In the genomic region with DNA sequence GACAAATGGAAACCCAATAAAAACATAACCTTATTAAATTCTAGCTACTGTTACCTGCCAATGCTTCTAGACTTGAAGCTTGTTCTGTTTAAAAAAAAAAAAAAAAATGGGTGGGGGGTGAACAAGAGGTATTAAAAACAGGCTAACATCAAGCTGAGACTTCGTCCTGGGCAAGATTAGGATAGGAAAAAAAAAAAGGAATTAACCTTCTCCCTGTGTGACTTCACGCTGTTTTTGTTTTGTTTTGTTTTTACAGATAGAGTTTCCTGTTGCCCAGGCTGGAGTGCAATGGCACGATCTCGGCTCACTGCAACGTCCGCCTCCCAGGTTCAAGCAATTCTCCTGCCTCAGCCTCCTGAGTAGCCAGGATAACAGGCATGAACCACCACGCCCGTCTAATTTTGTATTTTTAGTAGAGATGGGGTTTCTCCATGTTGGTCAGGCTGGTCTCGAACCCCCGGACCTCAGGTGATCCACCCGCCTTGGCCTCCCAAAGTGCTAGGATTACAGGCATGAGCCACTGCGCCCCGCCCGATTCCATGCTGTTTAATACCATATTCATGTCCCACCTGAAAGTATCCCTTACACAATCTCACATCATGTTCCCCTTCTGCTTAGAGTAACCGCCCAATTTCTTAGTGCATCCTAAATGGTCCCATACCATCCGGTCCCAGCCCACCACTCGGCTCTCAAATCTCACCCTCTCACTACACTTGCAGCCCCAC, we compare ENCODE assay signal across 12 cellular contexts. TPM values are rescaled to one million over a fixed set of nuclear protein-coding genes. Genes with fewer than 3 reads are reported as not detected.
DNase-seq lines count a peak whose midpoint lies in the region; ATAC-seq and TF ChIP-seq lines count a peak whose summit lies in the region.
"Had no signal": no experiment of that assay in that cellular context is flagged by ENCODE, and none has a peak within 500 bp of the region (broad histone marks: within the 10 kb centered on the region; RNA-seq: fewer than 3 reads in every experiment).

No MANE protein-coding gene starts in this region.

- no peak for TF ChIP-seq EP300 in gastroesophageal sphincter (IDR thresholded peaks at IDR 0.05)

- ATAC-seq in activated CD4-positive, alpha-beta T cell treated with anti-CD3 and anti-CD28 coated beads for 36 hours, result no peak
- ATAC-seq in T-cell (replicated peaks in 1 of 4), result no peak
- no peak for ATAC-seq in gastroesophageal sphincter
- no peak for ATAC-seq in GM18868 (IDR thresholded peaks at IDR 0.05; ENCODE audit: unreplicated experiment)

- no peaks in the 10 kb centered on the region for H3K9me3 Mint-ChIP-seq in activated CD4-positive, alpha-beta T cell treated with anti-CD3 and anti-CD28 coated beads for 36 hours (ENCODE audit: low read depth)
- H3K9me3 Mint-ChIP-seq in T-cell, result no peaks in the 10 kb centered on the region

- H3K4me3 ChIP-seq in gastroesophageal sphincter (peak overlapping the region; percentile 68 to 84), skin epidermis (peak overlapping the region in 4 of 7 experiments; percentile 9 to 88 (median 76)), thyroid gland (replicated peaks in 1 of 3) (no peak overlapping the region)

- no peaks in the 10 kb centered on the region for H3K36me3 ChIP-seq in gastroesophageal sphincter
- H3K36me3 ChIP-seq in thyroid gland, result no peaks in the 10 kb centered on the region

- no peak for TF ChIP-seq CTCF in gastroesophageal sphincter (IDR thresholded peaks at IDR 0.05)
- no peak for TF ChIP-seq CTCF in thyroid gland (IDR thresholded peaks at IDR 0.05)

- H3K36me3 Mint-ChIP-seq in activated CD4-positive, alpha-beta T cell treated with anti-CD3 and anti-CD28 coated beads for 36 hours (ENCODE audit: low read depth), result peaks cover 5% of the 10 kb centered on the region
- no peaks in the 10 kb centered on the region for H3K36me3 Mint-ChIP-seq in T-cell

- POLR2A ChIA-PET in activated CD4-positive, alpha-beta T cell treated with anti-CD3 and anti-CD28 coated beads for 36 hours (lab: Charles Lee), result no interaction called here
- POLR2A ChIA-PET in T-cell (lab: Charles Lee), result interaction anchor here in 1 of 2 donors (0.5 kb wide), 1 partner anchor 361 kb away, joined by 3 read pairs; no protein-coding TSS in a partner anchor

- H3K27ac Mint-ChIP-seq in activated CD4-positive, alpha-beta T cell treated with anti-CD3 and anti-CD28 coated beads for 36 hours, result no peak overlapping the region
- no peak overlapping the region for H3K27ac Mint-ChIP-seq in T-cell

- DNase-seq in activated CD4-positive, alpha-beta T cell treated with anti-CD3 and anti-CD28 coated beads for 36 hours, result no peak
- no peak for DNase-seq in activated CD4-positive, alpha-beta T cell treated with anti-CD3 and anti-CD28 coated beads, Interleukin-2, amount 50 U/mL, for 1 hour
- DNase-seq in T-cell (no peak), GM03348 (ENCODE audit: low spot score) (no peak), thyroid gland (no peak)
- DNase-seq: activated CD4-positive, CD25-positive, alpha-beta regulatory T cell; amygdala; NCI-H526 had no signal

- H3K4me3 Mint-ChIP-seq in activated CD4-positive, alpha-beta T cell treated with anti-CD3 and anti-CD28 coated beads for 36 hours, result peak overlapping the region; percentile 28
- peak overlapping the region in 2 of 3 donors; percentile 17 to 25 for H3K4me3 Mint-ChIP-seq in T-cell

- peaks cover 28% of the 10 kb centered on the region for H3K4me1 Mint-ChIP-seq in activated CD4-positive, alpha-beta T cell treated with anti-CD3 and anti-CD28 coated beads for 36 hours
- peaks cover 22 to 25% (median 24%) of the 10 kb centered on the region in 3 donors for H3K4me1 Mint-ChIP-seq in T-cell

- H3K27me3 ChIP-seq in gastroesophageal sphincter, result no peaks in the 10 kb centered on the region
- H3K27me3 ChIP-seq in thyroid gland, result no peaks in the 10 kb centered on the region

- TF ChIP-seq POLR2A in gastroesophageal sphincter (IDR thresholded peaks at IDR 0.05), result no peak
- no peak for TF ChIP-seq POLR2A in thyroid gland (IDR thresholded peaks at IDR 0.05)

- H3K9me3 ChIP-seq in gastroesophageal sphincter, result no peaks in the 10 kb centered on the region
- no peaks in the 10 kb centered on the region for H3K9me3 ChIP-seq in thyroid gland

- CTCF ChIA-PET in activated CD4-positive, alpha-beta T cell treated with anti-CD3 and anti-CD28 coated beads for 36 hours (lab: Charles Lee), result interaction anchor here (0.7 kb wide), 2 partner anchors 393 to 1533 kb away, joined by 3 read pairs; no protein-coding TSS in a partner anchor
- CTCF ChIA-PET in T-cell (lab: Charles Lee), result interaction anchor here in 1 of 2 donors (0.5 to 0.7 kb wide), 2 partner anchors 14 to 255 kb away, joined by 3 to 5 read pairs; no protein-coding TSS in a partner anchor

- intact Hi-C loops in activated CD4-positive, alpha-beta T cell treated with anti-CD3 and anti-CD28 coated beads for 36 hours (cut with DNase I, micrococcal nuclease), result no loop called here
- intact Hi-C loops in thyroid gland (cut with DNase I), result no loop called here

- H3K27ac ChIP-seq in gastroesophageal sphincter (peak overlapping the region; percentile 59 to 94 (median 82)), skin epidermis (peak overlapping the region in 5 of 21 experiments; percentile 5 to 89 (median 14)), thyroid gland (peak overlapping the region in 1 of 3 donors; percentile 40)

- H3K4me1 ChIP-seq in gastroesophageal sphincter (peaks cover 10 to 71% (median 40%) of the 10 kb centered on the region in 3 donors), thyroid gland (peaks cover 12 to 25% of the 10 kb centered on the region in 2 donors)

- no peaks in the 10 kb centered on the region for H3K27me3 Mint-ChIP-seq in activated CD4-positive, alpha-beta T cell treated with anti-CD3 and anti-CD28 coated beads for 36 hours
- no peaks in the 10 kb centered on the region for H3K27me3 Mint-ChIP-seq in T-cell

- WGBS in gastroesophageal sphincter (ENCODE audit: low coverage in 1 of 2), 2 donors, result 60 to 66% methylated on average over 9 to 16 of the region's 17 CpGs
- WGBS in thyroid gland, 2 donors, result 76 to 88% methylated on average over 17 of the region's 17 CpGs

RNA-seq across cellular contexts. Expression of gene USP31, which starts 2.2 kb away (rescaled TPM):
- total RNA-seq in activated CD4-positive, alpha-beta T cell treated with anti-CD3 and anti-CD28 coated beads for 36 hours, result 1 to 10 TPM; 5.3 to 5.9 TPM
- 1 to 10 TPM; 4.1 to 6.4 (median 5.6) TPM for total RNA-seq in T-cell
- 10 to 100 TPM; 11.2 to 37.7 (median 26.6) TPM for total RNA-seq in gastroesophageal sphincter
- 10 to 100 TPM; 10.0 to 18.2 (median 13.2) TPM for total RNA-seq in thyroid gland

RNA-seq across cellular contexts. Expression of gene SCNN1G, which starts 35.5 kb away (rescaled TPM):
- not detected for total RNA-seq in activated CD4-positive, alpha-beta T cell treated with anti-CD3 and anti-CD28 coated beads for 36 hours
- not detected for total RNA-seq in T-cell
- under 1 TPM in 2 of 4 donors, not detected in 2; 0.27 to 0.39 TPM for total RNA-seq in gastroesophageal sphincter
- 1 to 10 TPM; 3.4 to 6.5 (median 5.6) TPM for total RNA-seq in thyroid gland
- total RNA-seq: mononuclear cell had no signal

Comparison
In these comparisons a context has a peak if more than half of its experiments do, and no peak if none do; other contexts are left out.
1. H3K4me3 ChIP-seq: peak in gastroesophageal sphincter (2 of 2) and skin epidermis (4 of 7); none in thyroid gland (0 of 3).